In the genomic region with DNA sequence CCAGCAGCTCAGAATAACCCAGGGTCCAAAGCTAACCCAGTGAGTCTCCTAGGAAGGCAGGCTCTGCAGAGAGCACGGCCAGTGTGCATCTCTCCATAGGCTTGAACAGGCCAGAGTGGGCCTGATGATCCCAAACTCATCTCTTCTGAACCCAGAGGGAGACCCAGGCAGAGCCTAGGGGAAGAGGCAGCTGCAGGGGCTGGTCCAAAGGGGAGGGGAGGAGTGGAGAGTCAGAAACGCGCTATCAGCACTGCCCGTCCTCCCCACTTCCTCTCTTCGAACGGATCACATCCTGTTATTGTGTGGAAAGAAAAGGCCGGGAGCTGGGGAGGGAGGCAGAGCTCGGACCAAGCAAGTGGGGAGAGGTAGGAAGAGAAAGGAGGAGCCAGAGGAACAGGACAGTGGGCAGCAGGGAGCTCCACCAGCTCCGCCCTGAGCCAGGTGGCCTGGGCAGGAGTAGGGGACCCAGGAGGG, we compare ENCODE assay signal across 1 cellular context.
TF ChIP-seq lines count a peak whose summit lies in the region.

No MANE protein-coding gene starts in this region.

TF ChIP-seq in K562, 482 proteins besides CTCF, POLR2A, EP300 and RAD21 (continued from another document and continues in another):
- TF ChIP-seq, protein P1, sequence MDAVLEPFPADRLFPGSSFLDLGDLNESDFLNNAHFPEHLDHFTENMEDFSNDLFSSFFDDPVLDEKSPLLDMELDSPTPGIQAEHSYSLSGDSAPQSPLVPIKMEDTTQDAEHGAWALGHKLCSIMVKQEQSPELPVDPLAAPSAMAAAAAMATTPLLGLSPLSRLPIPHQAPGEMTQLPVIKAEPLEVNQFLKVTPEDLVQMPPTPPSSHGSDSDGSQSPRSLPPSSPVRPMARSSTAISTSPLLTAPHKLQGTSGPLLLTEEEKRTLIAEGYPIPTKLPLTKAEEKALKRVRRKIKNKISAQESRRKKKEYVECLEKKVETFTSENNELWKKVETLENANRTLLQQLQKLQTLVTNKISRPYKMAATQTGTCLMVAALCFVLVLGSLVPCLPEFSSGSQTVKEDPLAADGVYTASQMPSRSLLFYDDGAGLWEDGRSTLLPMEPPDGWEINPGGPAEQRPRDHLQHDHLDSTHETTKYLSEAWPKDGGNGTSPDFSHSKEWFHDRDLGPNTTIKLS (IDR thresholded peaks at IDR 0.05; ENCODE audit: borderline replicate concordance, low read depth): no peak
- TF ChIP-seq ZNF263 (CRISPR knock-in tag; IDR thresholded peaks at IDR 0.05; ENCODE audit: borderline replicate concordance) (peak; percentile 97), CBX1 (IDR thresholded peaks at IDR 0.05; ENCODE audit: low read depth) (no peak), MTA2 (IDR thresholded peaks at IDR 0.05; ENCODE audit: low read depth) (no peak), ZNF717 (CRISPR knock-in tag; IDR thresholded peaks at IDR 0.05) (no peak), MCM5 (IDR thresholded peaks at IDR 0.05; ENCODE audit: low read depth) (no peak), NBN (IDR thresholded peaks at IDR 0.05; ENCODE audit: low read depth) (no peak), TOE1 (IDR thresholded peaks at IDR 0.05; ENCODE audit: borderline replicate concordance) (no peak), TOE1 (CRISPR knock-in tag; IDR thresholded peaks at IDR 0.05; ENCODE audit: borderline replicate concordance, low read depth) (no peak), XRCC4 (IDR thresholded peaks at IDR 0.05; ENCODE audit: extremely low read depth, insufficient read depth, insufficient read length) (no peak), ZNF224 (CRISPR knock-in tag; IDR thresholded peaks at IDR 0.05) (no peak), MYNN (IDR thresholded peaks at IDR 0.05) (no peak; the same call in 1 of the 2 replicates), MYNN (CRISPR knock-in tag; IDR thresholded peaks at IDR 0.05) (no peak), MXI1 (IDR thresholded peaks at IDR 0.05; ENCODE audit: low read depth, low read length) (no peak), ZNF75A (CRISPR knock-in tag; IDR thresholded peaks at IDR 0.05) (no peak), ZKSCAN8 (CRISPR knock-in tag; IDR thresholded peaks at IDR 0.05) (no peak), NR3C1 (CRISPR knock-in tag; IDR thresholded peaks at IDR 0.05) (no peak), ADNP (tag; IDR thresholded peaks at IDR 0.05) (no peak), POLR3A (IDR thresholded peaks at IDR 0.05; ENCODE audit: borderline replicate concordance, extremely low read depth, insufficient read depth, insufficient read length) (no peak), THAP7 (CRISPR knock-in tag; IDR thresholded peaks at IDR 0.05) (no peak), CHCHD3 (CRISPR knock-in tag; IDR thresholded peaks at IDR 0.05) (no peak), JUND (IDR thresholded peaks at IDR 0.05; ENCODE audit: borderline replicate concordance, low read depth, low read length) (peak; percentile 31; the same call in 1 of the 2 replicates), JUND (tag; IDR thresholded peaks at IDR 0.05; ENCODE audit: borderline replicate concordance, low read depth, low read length) (no peak; the same call in 2 of the 3 replicates), POLR2G (IDR thresholded peaks at IDR 0.05; ENCODE audit: low read depth, low read length) (0 out of 2 replicates have a peak, but pooled peaks have one; percentile 49), ARID3A (IDR thresholded peaks at IDR 0.05; ENCODE audit: borderline replicate concordance, low read depth, low read length) (no peak), ZNF431 (CRISPR knock-in tag; IDR thresholded peaks at IDR 0.05) (no peak), GMEB1 (CRISPR knock-in tag; IDR thresholded peaks at IDR 0.05) (no peak), GATA2 (CRISPR knock-in tag; IDR thresholded peaks at IDR 0.05) (no peak), MTA1 (IDR thresholded peaks at IDR 0.05; ENCODE audit: borderline replicate concordance) (peak; percentile 29; the same call in 1 of the 2 replicates), SRF (CRISPR knock-in tag; IDR thresholded peaks at IDR 0.05) (peak in 1 of 2 experiments; percentile 41; a peak in 1 of 4 replicates), PKNOX1 (IDR thresholded peaks at IDR 0.05) (0 out of 2 replicates have a peak, but pooled peaks have one; percentile 6), THRA (IDR thresholded peaks at IDR 0.05) (no peak), SMARCB1 (IDR thresholded peaks at IDR 0.05; ENCODE audit: insufficient read length, low read depth) (no peak), ZBTB8A (IDR thresholded peaks at IDR 0.05; ENCODE audit: partially characterized antibody) (no peak), COPS2 (conservative IDR thresholded peaks at IDR 0.05) (no peak), TSC22D4 (tag; IDR thresholded peaks at IDR 0.05) (no peak), SAP30 (IDR thresholded peaks at IDR 0.05; ENCODE audit: borderline replicate concordance, insufficient read depth, low read depth, low read length, poor library complexity, severe bottlenecking) (no peak)
- TF ChIP-seq, protein P2, sequence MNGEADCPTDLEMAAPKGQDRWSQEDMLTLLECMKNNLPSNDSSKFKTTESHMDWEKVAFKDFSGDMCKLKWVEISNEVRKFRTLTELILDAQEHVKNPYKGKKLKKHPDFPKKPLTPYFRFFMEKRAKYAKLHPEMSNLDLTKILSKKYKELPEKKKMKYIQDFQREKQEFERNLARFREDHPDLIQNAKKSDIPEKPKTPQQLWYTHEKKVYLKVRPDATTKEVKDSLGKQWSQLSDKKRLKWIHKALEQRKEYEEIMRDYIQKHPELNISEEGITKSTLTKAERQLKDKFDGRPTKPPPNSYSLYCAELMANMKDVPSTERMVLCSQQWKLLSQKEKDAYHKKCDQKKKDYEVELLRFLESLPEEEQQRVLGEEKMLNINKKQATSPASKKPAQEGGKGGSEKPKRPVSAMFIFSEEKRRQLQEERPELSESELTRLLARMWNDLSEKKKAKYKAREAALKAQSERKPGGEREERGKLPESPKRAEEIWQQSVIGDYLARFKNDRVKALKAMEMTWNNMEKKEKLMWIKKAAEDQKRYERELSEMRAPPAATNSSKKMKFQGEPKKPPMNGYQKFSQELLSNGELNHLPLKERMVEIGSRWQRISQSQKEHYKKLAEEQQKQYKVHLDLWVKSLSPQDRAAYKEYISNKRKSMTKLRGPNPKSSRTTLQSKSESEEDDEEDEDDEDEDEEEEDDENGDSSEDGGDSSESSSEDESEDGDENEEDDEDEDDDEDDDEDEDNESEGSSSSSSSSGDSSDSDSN (IDR thresholded peaks at IDR 0.05; ENCODE audit: borderline replicate concordance in 1 of 2, low read depth in 2 of 2, low read length in 2 of 2): peak; percentile 60 to 61; a peak in 2 of 4 replicates
- TF ChIP-seq, protein P3, sequence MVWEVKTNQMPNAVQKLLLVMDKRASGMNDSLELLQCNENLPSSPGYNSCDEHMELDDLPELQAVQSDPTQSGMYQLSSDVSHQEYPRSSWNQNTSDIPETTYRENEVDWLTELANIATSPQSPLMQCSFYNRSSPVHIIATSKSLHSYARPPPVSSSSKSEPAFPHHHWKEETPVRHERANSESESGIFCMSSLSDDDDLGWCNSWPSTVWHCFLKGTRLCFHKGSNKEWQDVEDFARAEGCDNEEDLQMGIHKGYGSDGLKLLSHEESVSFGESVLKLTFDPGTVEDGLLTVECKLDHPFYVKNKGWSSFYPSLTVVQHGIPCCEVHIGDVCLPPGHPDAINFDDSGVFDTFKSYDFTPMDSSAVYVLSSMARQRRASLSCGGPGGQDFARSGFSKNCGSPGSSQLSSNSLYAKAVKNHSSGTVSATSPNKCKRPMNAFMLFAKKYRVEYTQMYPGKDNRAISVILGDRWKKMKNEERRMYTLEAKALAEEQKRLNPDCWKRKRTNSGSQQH (CRISPR knock-in tag; IDR thresholded peaks at IDR 0.05): no peak
- TF ChIP-seq, protein P4, sequence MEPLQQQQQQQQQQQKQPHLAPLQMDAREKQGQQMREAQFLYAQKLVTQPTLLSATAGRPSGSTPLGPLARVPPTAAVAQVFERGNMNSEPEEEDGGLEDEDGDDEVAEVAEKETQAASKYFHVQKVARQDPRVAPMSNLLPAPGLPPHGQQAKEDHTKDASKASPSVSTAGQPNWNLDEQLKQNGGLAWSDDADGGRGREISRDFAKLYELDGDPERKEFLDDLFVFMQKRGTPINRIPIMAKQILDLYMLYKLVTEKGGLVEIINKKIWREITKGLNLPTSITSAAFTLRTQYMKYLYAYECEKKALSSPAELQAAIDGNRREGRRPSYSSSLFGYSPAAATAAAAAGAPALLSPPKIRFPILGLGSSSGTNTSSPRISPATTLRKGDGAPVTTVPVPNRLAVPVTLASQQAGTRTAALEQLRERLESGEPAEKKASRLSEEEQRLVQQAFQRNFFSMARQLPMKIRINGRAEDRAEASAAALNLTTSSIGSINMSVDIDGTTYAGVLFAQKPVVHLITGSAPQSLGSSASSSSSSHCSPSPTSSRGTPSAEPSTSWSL (CRISPR knock-in tag; IDR thresholded peaks at IDR 0.05; ENCODE audit: borderline replicate concordance): no peak
- TF ChIP-seq, protein P5, sequence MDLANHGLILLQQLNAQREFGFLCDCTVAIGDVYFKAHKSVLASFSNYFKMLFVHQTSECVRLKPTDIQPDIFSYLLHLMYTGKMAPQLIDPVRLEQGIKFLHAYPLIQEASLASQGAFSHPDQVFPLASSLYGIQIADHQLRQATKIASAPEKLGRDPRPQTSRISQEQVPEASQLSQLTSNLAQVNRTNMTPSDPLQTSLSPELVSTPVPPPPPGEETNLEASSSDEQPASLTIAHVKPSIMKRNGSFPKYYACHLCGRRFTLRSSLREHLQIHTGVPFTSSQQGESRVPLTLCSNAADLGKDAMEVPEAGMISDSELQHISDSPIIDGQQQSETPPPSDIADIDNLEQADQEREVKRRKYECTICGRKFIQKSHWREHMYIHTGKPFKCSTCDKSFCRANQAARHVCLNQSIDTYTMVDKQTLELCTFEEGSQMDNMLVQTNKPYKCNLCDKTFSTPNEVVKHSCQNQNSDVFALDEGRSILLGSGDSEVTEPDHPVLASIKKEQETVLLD (IDR thresholded peaks at IDR 0.05): peak; percentile 32; the same call in 1 of the 2 replicates
